13 cellular contexts compared by ENCODE assay signal in the genomic region with DNA sequence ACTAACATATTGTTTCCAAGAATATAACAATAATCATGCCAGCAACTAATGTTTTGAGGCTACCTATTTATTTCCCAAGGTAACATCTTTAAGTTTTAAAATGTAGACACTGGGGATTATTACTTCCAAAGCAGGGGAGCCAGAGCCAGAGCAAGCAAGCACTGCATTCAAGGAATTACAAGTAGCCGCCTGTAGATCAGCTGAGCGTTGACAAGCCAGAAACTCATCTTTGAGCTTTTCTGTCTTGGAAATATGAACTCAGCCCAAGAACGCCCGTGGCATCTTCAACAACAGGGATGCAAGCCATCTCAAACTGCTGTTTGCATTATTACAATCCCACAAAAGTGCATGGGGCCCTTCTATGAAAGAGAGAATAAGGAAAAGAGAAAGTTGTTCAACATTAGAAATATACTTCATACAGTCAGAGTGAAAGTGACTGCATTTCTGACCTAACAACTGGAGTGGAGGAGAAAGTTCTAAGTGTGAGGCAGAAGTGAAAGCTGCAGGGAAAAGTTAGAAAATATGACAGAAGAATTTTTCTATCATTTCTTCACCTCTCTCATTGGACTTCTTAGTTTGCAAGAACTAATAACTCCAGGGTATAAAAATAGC. TPM values are rescaled to one million over a fixed set of nuclear protein-coding genes. Genes with fewer than 3 reads are reported as not detected.
DNase-seq lines count a peak whose midpoint lies in the region; ATAC-seq and TF ChIP-seq lines count a peak whose summit lies in the region.
"Had no signal": no experiment of that assay in that cellular context is flagged by ENCODE, and none has a peak within 500 bp of the region (broad histone marks: within the 10 kb centered on the region; RNA-seq: fewer than 3 reads in every experiment).

No MANE protein-coding gene starts in this region.

- TF ChIP-seq CTCF in mesothelial cell of epicardium (IDR thresholded peaks at IDR 0.05; ENCODE audit: unreplicated experiment) (no peak), HFFc6 (IDR thresholded peaks at IDR 0.05) (no peak)

- no peaks in the 10 kb centered on the region for H3K36me3 ChIP-seq in GM23248 (ENCODE audit: low read depth)
- no peaks in the 10 kb centered on the region for H3K36me3 ChIP-seq in MG63
- H3K36me3 ChIP-seq: cardiac muscle cell, neutrophil had no signal

- POLR2A ChIA-PET in naive thymus-derived CD8-positive, alpha-beta T cell (lab: Charles Lee): no interaction called here

- H3K27ac ChIP-seq in GM23248: no peak overlapping the region
- H3K27ac ChIP-seq: cardiac muscle cell, neutrophil had no signal

- H3K27ac Mint-ChIP-seq in mesothelial cell of epicardium (peak overlapping the region; percentile 70), HFFc6 (no peak overlapping the region)
- no peak overlapping the region for H3K27ac Mint-ChIP-seq in naive thymus-derived CD8-positive, alpha-beta T cell

- H3K27me3 ChIP-seq in GM23248 (replicated peaks; ENCODE audit: insufficient read depth) (no peaks in the 10 kb centered on the region), MG63 (no peaks in the 10 kb centered on the region)

- 0 out of 2 replicates have a peak overlapping the region, but pooled peaks have one; percentile 16 for H2AFZ ChIP-seq in GM23248

- H3K4me1 ChIP-seq in GM23248 (ENCODE audit: insufficient read depth): no peaks in the 10 kb centered on the region

- no peaks in the 10 kb centered on the region for H4K20me1 ChIP-seq in GM23248 (ENCODE audit: insufficient read depth)

- in situ Hi-C loops in GM23248 (cut with MboI): loop anchor here (10.0 kb wide), 1 partner anchor 355 kb away; no protein-coding TSS in a partner anchor

- H3F3A ChIP-seq in GM23248 (ENCODE audit: insufficient read depth): no peaks in the 10 kb centered on the region

- H3K9me3 Mint-ChIP-seq in mesothelial cell of epicardium: no peaks in the 10 kb centered on the region
- H3K9me3 Mint-ChIP-seq in HFFc6: no peaks in the 10 kb centered on the region
- peaks cover 0 to 2% (median 0%) of the 10 kb centered on the region in 9 donors for H3K9me3 Mint-ChIP-seq in naive thymus-derived CD8-positive, alpha-beta T cell

- 51 to 58% methylated on average over 4 of the region's 4 CpGs for WGBS in GM23248 (ENCODE audit: low coverage in 1 of 2, low lambda C conversion rate in 2 of 2, missing lambda C conversion rate in 2 of 2), 2 experiments

- DNase-seq in GM23248 (no peak), MG63 (no peak), mesothelial cell of epicardium (ENCODE audit: low spot score in 2 of 2, unreplicated experiment in 2 of 2) (no peak), HFFc6 (no peak), NCI-H2107 treated with DMSO at 0.1 percent for 48 hours (lab: John Stamatoyannopoulos, UW; ENCODE audit: unreplicated experiment) (no peak), SK-N-DZ (ENCODE audit: low spot score) (no peak)
- no peak for DNase-seq in naive thymus-derived CD8-positive, alpha-beta T cell
- DNase-seq: activated CD4-positive, alpha-beta T cell treated with anti-CD3 and anti-CD28 coated beads, Interleukin-2, amount 50 U/mL, for 4 hours; DMS79; NCI-H1048 had no signal

- no peaks in the 10 kb centered on the region for H3K9me3 ChIP-seq in GM23248 (ENCODE audit: low read depth)
- H3K9me3 ChIP-seq in MG63: no peaks in the 10 kb centered on the region
- H3K9me3 ChIP-seq: neutrophil had no signal

- H3K4me3 Mint-ChIP-seq in mesothelial cell of epicardium (no peak overlapping the region), HFFc6 (no peak overlapping the region)
- no peak overlapping the region for H3K4me3 Mint-ChIP-seq in naive thymus-derived CD8-positive, alpha-beta T cell

- ATAC-seq in GM18868 (IDR thresholded peaks at IDR 0.05; ENCODE audit: unreplicated experiment): peak; percentile 94
- no peak for ATAC-seq in naive thymus-derived CD8-positive, alpha-beta T cell

- H3K4me3 ChIP-seq in GM23248: no peak overlapping the region
- H3K4me3 ChIP-seq in MG63: peak overlapping the region; percentile 30
- H3K4me3 ChIP-seq: cardiac muscle cell had no signal

- H3K27me3 Mint-ChIP-seq in mesothelial cell of epicardium (ENCODE audit: low read depth) (no peaks in the 10 kb centered on the region), HFFc6 (ENCODE audit: insufficient read depth) (no peaks in the 10 kb centered on the region)
- peaks cover 38 to 64% (median 45%) of the 10 kb centered on the region in 5 donors for H3K27me3 Mint-ChIP-seq in naive thymus-derived CD8-positive, alpha-beta T cell

- no peaks in the 10 kb centered on the region; the same call in 1 of the 2 replicates for H3K9me2 ChIP-seq in GM23248 (ENCODE audit: insufficient read depth)

- H3K36me3 Mint-ChIP-seq in mesothelial cell of epicardium (no peaks in the 10 kb centered on the region), HFFc6 (ENCODE audit: low read depth) (no peaks in the 10 kb centered on the region)
- no peaks in the 10 kb centered on the region for H3K36me3 Mint-ChIP-seq in naive thymus-derived CD8-positive, alpha-beta T cell

- peaks cover 79% of the 10 kb centered on the region for H3K79me2 ChIP-seq in GM23248 (ENCODE audit: insufficient read depth)

- H3K4me1 Mint-ChIP-seq in mesothelial cell of epicardium: peaks cover 51% of the 10 kb centered on the region
- peaks cover 34% of the 10 kb centered on the region for H3K4me1 Mint-ChIP-seq in HFFc6 (ENCODE audit: low read depth)
- H3K4me1 Mint-ChIP-seq in naive thymus-derived CD8-positive, alpha-beta T cell: no peaks in the 10 kb centered on the region

- no peak overlapping the region for H3K4me2 ChIP-seq in GM23248 (ENCODE audit: unreplicated experiment)

- H3K9ac ChIP-seq in GM23248: no peak overlapping the region

RNA-seq across cellular contexts. Expression of a gene that starts 6.5 kb away (rescaled TPM):
- 70.4 and 71.4 TPM in 2 replicates for total RNA-seq in GM23248 (2014; rRNA removed; shearing (Covaris generic))
- polyA plus RNA-seq in GM23248 (2016; fragmentation: Nextera tagmentation; extraction: Ambion mirVana): 120 and 130 TPM in 2 replicates
- total RNA-seq in MG63 (2014; rRNA removed; shearing (Covaris generic); ENCODE audit: low replicate concordance): 16.8 and 24.7 TPM in 2 replicates
- 50.4 to 59.3 TPM (median 51.3 TPM) in 3 replicates for total RNA-seq in mesothelial cell of epicardium
- 10 to 100 TPM; 30.2 to 52.7 (median 49.0) TPM for total RNA-seq in HFFc6 (2021; fragmentation: NEBNext Ultra II Directional; extraction: Animal tissue kit (Norgen Biotek cat#: 25700))
- total RNA-seq in naive thymus-derived CD8-positive, alpha-beta T cell: 1 to 10 TPM in 1 of 2 experiments, under 1 TPM in 1; 0.36 to 1.8 TPM
- polyA plus RNA-seq in naive thymus-derived CD8-positive, alpha-beta T cell: 1 to 10 TPM in 1 of 3 donors, not detected in 2; 2.9 TPM
- polyA plus RNA-seq in SK-N-DZ (2014; cell fraction: cytosol; rRNA removed): 27.7 and 41.0 TPM in 2 replicates
- 25.4 and 40.0 TPM in 2 replicates for polyA plus RNA-seq in SK-N-DZ (2014; cell fraction: nucleus; rRNA removed)
